Comparison of ENCODE assay signal across 1 cellular context in the genomic region with DNA sequence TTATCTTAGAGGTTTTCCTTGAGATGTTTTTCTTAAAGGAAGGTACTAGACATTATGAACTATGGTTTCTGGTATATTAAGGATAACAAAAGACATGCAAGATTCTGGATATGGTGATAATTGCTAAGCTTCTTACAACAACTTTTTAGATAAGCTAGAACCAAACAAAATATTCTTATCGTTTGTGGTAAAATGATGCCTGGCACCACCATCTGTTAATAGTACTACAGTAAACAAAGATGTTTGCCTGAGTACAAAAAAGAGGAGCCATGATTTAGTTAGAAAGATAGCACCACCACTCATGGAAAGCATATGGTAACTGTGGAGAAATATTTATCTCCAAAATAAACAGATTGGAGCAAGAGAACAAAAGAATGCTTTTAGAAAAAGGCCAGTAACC.
TF ChIP-seq lines count a peak whose summit lies in the region.

No MANE protein-coding gene starts in this region.

TF ChIP-seq in IMR-90, 13 proteins besides CTCF, POLR2A, EP300 and RAD21:
- TF ChIP-seq NFE2L2 (IDR thresholded peaks at IDR 0.05; ENCODE audit: low read depth, low read length) (no peak), CEBPB (IDR thresholded peaks at IDR 0.05; ENCODE audit: low read depth, low read length) (no peak), BHLHE40 (IDR thresholded peaks at IDR 0.05; ENCODE audit: low read depth, low read length) (no peak), RFX5 (IDR thresholded peaks at IDR 0.05; ENCODE audit: low read depth, low read length) (no peak), SMC3 (IDR thresholded peaks at IDR 0.05; ENCODE audit: low read depth, low read length) (no peak), FOS (IDR thresholded peaks at IDR 0.05; ENCODE audit: low read depth, low read length) (no peak), CHD1 (IDR thresholded peaks at IDR 0.05; ENCODE audit: low read depth, low read length) (no peak), MAZ (IDR thresholded peaks at IDR 0.05; ENCODE audit: borderline replicate concordance, low read depth, low read length) (no peak), MAFK (IDR thresholded peaks at IDR 0.05; ENCODE audit: low read depth, low read length) (no peak), RCOR1 (IDR thresholded peaks at IDR 0.05; ENCODE audit: insufficient replicate concordance, low read length) (no peak), MXI1 (IDR thresholded peaks at IDR 0.05; ENCODE audit: borderline replicate concordance, low read depth, low read length) (no peak)
- TF ChIP-seq, protein P1, sequence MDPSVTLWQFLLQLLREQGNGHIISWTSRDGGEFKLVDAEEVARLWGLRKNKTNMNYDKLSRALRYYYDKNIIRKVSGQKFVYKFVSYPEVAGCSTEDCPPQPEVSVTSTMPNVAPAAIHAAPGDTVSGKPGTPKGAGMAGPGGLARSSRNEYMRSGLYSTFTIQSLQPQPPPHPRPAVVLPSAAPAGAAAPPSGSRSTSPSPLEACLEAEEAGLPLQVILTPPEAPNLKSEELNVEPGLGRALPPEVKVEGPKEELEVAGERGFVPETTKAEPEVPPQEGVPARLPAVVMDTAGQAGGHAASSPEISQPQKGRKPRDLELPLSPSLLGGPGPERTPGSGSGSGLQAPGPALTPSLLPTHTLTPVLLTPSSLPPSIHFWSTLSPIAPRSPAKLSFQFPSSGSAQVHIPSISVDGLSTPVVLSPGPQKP (IDR thresholded peaks at IDR 0.05; ENCODE audit: borderline replicate concordance, low read depth, low read length) = no peak
- TF ChIP-seq, protein P2, sequence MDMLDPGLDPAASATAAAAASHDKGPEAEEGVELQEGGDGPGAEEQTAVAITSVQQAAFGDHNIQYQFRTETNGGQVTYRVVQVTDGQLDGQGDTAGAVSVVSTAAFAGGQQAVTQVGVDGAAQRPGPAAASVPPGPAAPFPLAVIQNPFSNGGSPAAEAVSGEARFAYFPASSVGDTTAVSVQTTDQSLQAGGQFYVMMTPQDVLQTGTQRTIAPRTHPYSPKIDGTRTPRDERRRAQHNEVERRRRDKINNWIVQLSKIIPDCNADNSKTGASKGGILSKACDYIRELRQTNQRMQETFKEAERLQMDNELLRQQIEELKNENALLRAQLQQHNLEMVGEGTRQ (IDR thresholded peaks at IDR 0.05; ENCODE audit: low read depth, low read length) = no peak
